In genomic region chr1:244322791-244323521, GRCh38 we compare ENCODE assay signal across 8 cellular contexts.
DNase-seq lines count a peak whose midpoint lies in the region; ATAC-seq and TF ChIP-seq lines count a peak whose summit lies in the region.

No MANE protein-coding gene starts in this region.

- peaks cover 0 to 17% (median 7%) of the 10 kb centered on the region in 4 donors for H3K4me1 ChIP-seq in Peyer's patch

- no peaks in the 10 kb centered on the region for H3K27me3 ChIP-seq in Peyer's patch

- H3K9me3 ChIP-seq in Peyer's patch, result no peaks in the 10 kb centered on the region

- H3K4me3 Mint-ChIP-seq in central memory CD8-positive, alpha-beta T cell, result peak overlapping the region; percentile 74
- peak overlapping the region; percentile 68 for H3K4me3 Mint-ChIP-seq in type B pancreatic cell

- peak overlapping the region; percentile 26 to 73 (median 52) for H3K27ac ChIP-seq in Peyer's patch

- H3K4me1 Mint-ChIP-seq in central memory CD8-positive, alpha-beta T cell, result peaks cover 67% of the 10 kb centered on the region
- H3K4me1 Mint-ChIP-seq in type B pancreatic cell (ENCODE audit: unreplicated experiment), result peaks cover 12% of the 10 kb centered on the region

- DNase-seq in SKM-1 treated with dmso at 0.1 percent for 144 hours (lab: John Stamatoyannopoulos, UW; ENCODE audit: unreplicated experiment) (peak; percentile 21), SKM-1 (lab: John Stamatoyannopoulos, UW; ENCODE audit: unreplicated experiment) (no peak), Peyer's patch (peak in 1 of 3 donors; percentile 58), left lobe of liver (ENCODE audit: low spot score) (no peak), type B pancreatic cell (ENCODE audit: extremely low spot score, unreplicated experiment) (no peak), NCI-H2107 (lab: John Stamatoyannopoulos, UW) (no peak)
- DNase-seq in central memory CD8-positive, alpha-beta T cell (ENCODE audit: low spot score in 2 of 2), result peak in 1 of 2 donors; percentile 30

- no peaks in the 10 kb centered on the region for H3K27me3 Mint-ChIP-seq in central memory CD8-positive, alpha-beta T cell
- H3K27me3 Mint-ChIP-seq in type B pancreatic cell, result no peaks in the 10 kb centered on the region

- peaks cover 5% of the 10 kb centered on the region for H3K36me3 Mint-ChIP-seq in central memory CD8-positive, alpha-beta T cell (ENCODE audit: insufficient read depth)
- H3K36me3 Mint-ChIP-seq in type B pancreatic cell, result peaks cover 4% of the 10 kb centered on the region

- TF ChIP-seq CTCF in Peyer's patch (IDR thresholded peaks at IDR 0.05), result no peak
- TF ChIP-seq CTCF in type B pancreatic cell (conservative IDR thresholded peaks at IDR 0.05), result no peak

- peak overlapping the region; percentile 94 for H3K27ac Mint-ChIP-seq in central memory CD8-positive, alpha-beta T cell (ENCODE audit: low read depth)
- H3K27ac Mint-ChIP-seq in type B pancreatic cell, result peak overlapping the region; percentile 96

- TF ChIP-seq POLR2A in Peyer's patch (IDR thresholded peaks at IDR 0.05), result no peak

- ATAC-seq in central memory CD8-positive, alpha-beta T cell (replicated peaks; ENCODE audit: extremely low read depth, poor library complexity, severe bottlenecking), result peak; percentile 44
- ATAC-seq in left lobe of liver (peak; percentile 52), GM19467 (IDR thresholded peaks at IDR 0.05; ENCODE audit: unreplicated experiment) (no peak)

- no peaks in the 10 kb centered on the region for H3K9me3 Mint-ChIP-seq in central memory CD8-positive, alpha-beta T cell
- peaks cover 6% of the 10 kb centered on the region for H3K9me3 Mint-ChIP-seq in type B pancreatic cell

- H3K36me3 ChIP-seq in Peyer's patch, result no peaks in the 10 kb centered on the region

- H3K4me3 ChIP-seq in Peyer's patch, result no peak overlapping the region
